ENCODE assay signal across 8 cellular contexts in genomic region chr16:54930034-54930938, GRCh38. TPM values are rescaled to one million over a fixed set of nuclear protein-coding genes. Genes with fewer than 3 reads are reported as not detected.
DNase-seq lines count a peak whose midpoint lies in the region; ATAC-seq and TF ChIP-seq lines count a peak whose summit lies in the region.

IRX5 (plus strand) TSS chr16:54930865; CDS start chr16:54931199, 334 bp downstream.

- peaks cover 57% of the 10 kb centered on the region for H4K20me1 ChIP-seq in Loucy (ENCODE audit: insufficient read depth, low read length, poor library complexity, severe bottlenecking)

- no peaks in the 10 kb centered on the region for H3K36me3 Mint-ChIP-seq in progenitor cell of endocrine pancreas (ENCODE audit: insufficient read depth)

- H3K36me3 ChIP-seq in Loucy (ENCODE audit: insufficient read depth, low read length) (peaks cover 18% of the 10 kb centered on the region; the same call in 1 of the 2 replicates), Peyer's patch (no peaks in the 10 kb centered on the region)

- H3K9ac ChIP-seq in Loucy (ENCODE audit: low read depth, low read length, poor library complexity, severe bottlenecking) = peak within 1 kb of the TSS; percentile 97

- H3K4me1 ChIP-seq in Loucy (ENCODE audit: insufficient read depth, low read length, poor library complexity, severe bottlenecking) (peaks cover 27% of the 10 kb centered on the region), Peyer's patch (peaks cover 3 to 37% (median 5%) of the 10 kb centered on the region in 4 donors)

- H3K27me3 Mint-ChIP-seq in progenitor cell of endocrine pancreas = peaks cover 56% of the 10 kb centered on the region

- H3K9me2 ChIP-seq in Loucy (replicated peaks; ENCODE audit: low read depth, low read length) = no peaks in the 10 kb centered on the region

- peak within 1 kb of the TSS; percentile 79 for H3K4me3 Mint-ChIP-seq in progenitor cell of endocrine pancreas (ENCODE audit: low read depth)

- H3K27me3 ChIP-seq in Loucy (ENCODE audit: insufficient read depth, low read length, poor library complexity, severe bottlenecking) (no peaks in the 10 kb centered on the region), Peyer's patch (peaks cover 0 to 51% of the 10 kb centered on the region in 2 donors)

- no peak for TF ChIP-seq CTCF in Loucy (conservative IDR thresholded peaks at IDR 0.05; ENCODE audit: low read length)
- no peak for TF ChIP-seq CTCF in Peyer's patch (IDR thresholded peaks at IDR 0.05)
- TF ChIP-seq CTCF in progenitor cell of endocrine pancreas (IDR thresholded peaks at IDR 0.05; ENCODE audit: unreplicated experiment) = peak; percentile 24

- H3K9me3 ChIP-seq in Loucy (ENCODE audit: insufficient read depth, low read depth, low read length) (no peaks in the 10 kb centered on the region), Peyer's patch (peaks cover 0 to 10% (median 0%) of the 10 kb centered on the region in 4 donors)

- peak within 1 kb of the TSS; percentile 87 for H3K4me2 ChIP-seq in Loucy (ENCODE audit: low read depth, low read length, poor library complexity, severe bottlenecking)

- H3K4me3 ChIP-seq in GM08714 (ENCODE audit: low read length) = peak within 1 kb of the TSS; percentile 56
- peak within 1 kb of the TSS; percentile 81 for H3K4me3 ChIP-seq in Loucy (ENCODE audit: low read length, poor library complexity, severe bottlenecking)
- peak within 1 kb of the TSS; percentile 28 to 69 (median 58) for H3K4me3 ChIP-seq in Peyer's patch

- peaks cover 84% of the 10 kb centered on the region for H3K79me2 ChIP-seq in Loucy (ENCODE audit: insufficient read depth, low read length)

- peak within 1 kb of the TSS; percentile 90 for H3K27ac Mint-ChIP-seq in progenitor cell of endocrine pancreas

- peak; percentile 20 to 74 (median 65) for DNase-seq in Peyer's patch
- peak; percentile 96 for DNase-seq in astrocyte of the hippocampus (ENCODE audit: low read depth, low spot score)
- peak; percentile 92 for DNase-seq in hepatic stellate cell (ENCODE audit: low spot score)
- DNase-seq in progenitor cell of endocrine pancreas (ENCODE audit: low spot score, unreplicated experiment) = peak; percentile 55

- H2AFZ ChIP-seq in Loucy (ENCODE audit: low read length) = peak within 1 kb of the TSS; percentile 76

- H3K4me1 Mint-ChIP-seq in progenitor cell of endocrine pancreas (ENCODE audit: low read depth) = peaks cover 33% of the 10 kb centered on the region

- H3F3A ChIP-seq in Loucy (ENCODE audit: low read depth) = no peaks in the 10 kb centered on the region

- peak within 1 kb of the TSS in 1 of 4 donors; percentile 10 for H3K27ac ChIP-seq in Peyer's patch

- no peaks in the 10 kb centered on the region for H3K9me3 Mint-ChIP-seq in progenitor cell of endocrine pancreas (ENCODE audit: low read depth)

- ATAC-seq in GM19023 (IDR thresholded peaks at IDR 0.05; ENCODE audit: unreplicated experiment) (no peak), HG02981 (IDR thresholded peaks at IDR 0.05; ENCODE audit: unreplicated experiment) (no peak)

- no peak for TF ChIP-seq POLR2A in Peyer's patch (IDR thresholded peaks at IDR 0.05)

RNA-seq across cellular contexts. Expression of gene IRX5, which starts in this region (rescaled TPM):
- total RNA-seq in Peyer's patch (not detected), progenitor cell of endocrine pancreas (1.2 and 1.6 TPM in 2 replicates)

Comparison
In these comparisons a context has a peak if more than half of its experiments do, and no peak if none do; other contexts are left out.
1. Peak in DNase-seq and H3K4me3 ChIP-seq in Peyer's patch; RNA of the gene not detected or under 1 TPM.